8 cellular contexts compared by ENCODE assay signal in the genomic region with DNA sequence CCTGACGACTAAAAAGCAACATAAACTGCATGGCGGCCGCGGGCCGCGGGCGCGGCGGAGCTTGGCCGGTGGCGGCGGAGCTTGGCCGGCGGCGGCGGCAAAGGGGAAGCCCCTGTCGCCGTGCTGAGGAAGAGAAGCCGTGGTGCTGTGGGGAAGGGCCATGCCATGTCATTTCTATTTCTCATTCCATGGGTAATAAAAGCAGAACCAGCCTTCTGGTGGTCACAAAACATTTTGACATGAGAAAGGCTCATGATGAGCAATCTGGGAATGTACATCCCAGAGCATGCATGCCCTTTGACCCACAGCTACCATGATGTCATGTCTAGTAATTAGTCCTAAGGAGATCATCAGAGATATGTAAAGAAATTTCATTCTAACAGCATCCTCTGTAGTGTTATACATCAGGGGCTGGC. TPM values are rescaled to one million over a fixed set of nuclear protein-coding genes. Genes with fewer than 3 reads are reported as not detected.
DNase-seq lines count a peak whose midpoint lies in the region; ATAC-seq and TF ChIP-seq lines count a peak whose summit lies in the region.

No MANE protein-coding gene starts in this region.

- H3K9me3 Mint-ChIP-seq in central memory CD8-positive, alpha-beta T cell, result no peaks in the 10 kb centered on the region
- H3K9me3 Mint-ChIP-seq in naive thymus-derived CD8-positive, alpha-beta T cell, result no peaks in the 10 kb centered on the region
- H3K9me3 Mint-ChIP-seq in neural progenitor cell, result no peaks in the 10 kb centered on the region

- ATAC-seq in central memory CD8-positive, alpha-beta T cell (replicated peaks; ENCODE audit: extremely low read depth, poor library complexity, severe bottlenecking), result peak; percentile 79
- peak; percentile 85 to 94 for ATAC-seq in naive thymus-derived CD8-positive, alpha-beta T cell
- no peak for ATAC-seq in HG02623 (IDR thresholded peaks at IDR 0.05; ENCODE audit: unreplicated experiment)

- H3K36me3 Mint-ChIP-seq in central memory CD8-positive, alpha-beta T cell (ENCODE audit: insufficient read depth), result no peaks in the 10 kb centered on the region
- no peaks in the 10 kb centered on the region for H3K36me3 Mint-ChIP-seq in naive thymus-derived CD8-positive, alpha-beta T cell
- H3K36me3 Mint-ChIP-seq in neural progenitor cell, result peaks cover 2% of the 10 kb centered on the region

- TF ChIP-seq CTCF in SU-DHL-6 (IDR thresholded peaks at IDR 0.05; ENCODE audit: insufficient read depth, low read length, poor library complexity, severe bottlenecking), result no peak
- no peak for TF ChIP-seq CTCF in neural progenitor cell (IDR thresholded peaks at IDR 0.05)

- H3K4me3 Mint-ChIP-seq in central memory CD8-positive, alpha-beta T cell, result peak overlapping the region; percentile 61
- H3K4me3 Mint-ChIP-seq in naive thymus-derived CD8-positive, alpha-beta T cell, result peak overlapping the region; percentile 41 to 85 (median 76)
- H3K4me3 Mint-ChIP-seq in neural progenitor cell, result no peak overlapping the region

- peaks cover 59% of the 10 kb centered on the region for H3K27me3 Mint-ChIP-seq in central memory CD8-positive, alpha-beta T cell
- H3K27me3 Mint-ChIP-seq in naive thymus-derived CD8-positive, alpha-beta T cell, result peaks cover 16 to 45% (median 23%) of the 10 kb centered on the region in 5 donors
- H3K27me3 Mint-ChIP-seq in neural progenitor cell (ENCODE audit: insufficient read depth, low read depth), result no peaks in the 10 kb centered on the region

- no peak overlapping the region for H3K27ac Mint-ChIP-seq in central memory CD8-positive, alpha-beta T cell (ENCODE audit: low read depth)
- no peak overlapping the region for H3K27ac Mint-ChIP-seq in naive thymus-derived CD8-positive, alpha-beta T cell
- H3K27ac Mint-ChIP-seq in neural progenitor cell, result no peak overlapping the region

- no peaks in the 10 kb centered on the region for H3K4me1 ChIP-seq in neural progenitor cell

- DNase-seq in SIG-M5 treated with dmso at 0.1 percent for 504 hours (lab: John Stamatoyannopoulos, UW; ENCODE audit: unreplicated experiment), result peak; percentile 71
- DNase-seq in SIG-M5 (lab: John Stamatoyannopoulos, UW), result no peak
- DNase-seq in central memory CD8-positive, alpha-beta T cell (ENCODE audit: low spot score in 2 of 2), result no peak
- peak in 5 of 10 donors; percentile 3 to 23 (median 21) for DNase-seq in naive thymus-derived CD8-positive, alpha-beta T cell
- no peak for DNase-seq in SHP77 (lab: John Stamatoyannopoulos, UW)
- no peak for DNase-seq in neural progenitor cell (ENCODE audit: low spot score)

- H3K9ac ChIP-seq in SU-DHL-6 (ENCODE audit: low read length) (no peak overlapping the region), neural progenitor cell (no peak overlapping the region)

- H3K79me2 ChIP-seq in SU-DHL-6 (ENCODE audit: insufficient read depth, low read length), result no peaks in the 10 kb centered on the region
- H3K79me2 ChIP-seq in neural progenitor cell (ENCODE audit: low read depth), result no peaks in the 10 kb centered on the region

- POLR2A ChIA-PET in naive thymus-derived CD8-positive, alpha-beta T cell (lab: Charles Lee), result no interaction called here

- peak overlapping the region; percentile 24 for H3K4me2 ChIP-seq in SU-DHL-6 (ENCODE audit: low read depth, low read length, poor library complexity, severe bottlenecking)
- no peak overlapping the region for H3K4me2 ChIP-seq in neural progenitor cell

- H3K9me3 ChIP-seq in SU-DHL-6 (ENCODE audit: insufficient read depth, low read length) (no peaks in the 10 kb centered on the region), neural progenitor cell (ENCODE audit: low read depth) (no peaks in the 10 kb centered on the region)

- no peaks in the 10 kb centered on the region for H3K27me3 ChIP-seq in SU-DHL-6 (ENCODE audit: low read length)
- H3K27me3 ChIP-seq in neural progenitor cell, result no peaks in the 10 kb centered on the region

- H3K36me3 ChIP-seq in SU-DHL-6 (ENCODE audit: low read length), result no peaks in the 10 kb centered on the region
- no peaks in the 10 kb centered on the region for H3K36me3 ChIP-seq in neural progenitor cell

- no peaks in the 10 kb centered on the region for H3F3A ChIP-seq in SU-DHL-6 (ENCODE audit: insufficient read depth)
- H3F3A ChIP-seq in neural progenitor cell (ENCODE audit: low read depth), result peaks cover 8% of the 10 kb centered on the region

- no peaks in the 10 kb centered on the region for H3K9me2 ChIP-seq in SU-DHL-6 (replicated peaks; ENCODE audit: insufficient read depth, low read length)

- H3K27ac ChIP-seq in SU-DHL-6 (ENCODE audit: low read depth, low read length) (no peak overlapping the region), neural progenitor cell (no peak overlapping the region)

- H4K20me1 ChIP-seq in SU-DHL-6 (ENCODE audit: low read depth, low read length) (no peaks in the 10 kb centered on the region), neural progenitor cell (ENCODE audit: low read depth) (no peaks in the 10 kb centered on the region)

- peaks cover 9% of the 10 kb centered on the region for H3K4me1 Mint-ChIP-seq in central memory CD8-positive, alpha-beta T cell
- H3K4me1 Mint-ChIP-seq in naive thymus-derived CD8-positive, alpha-beta T cell, result peaks cover 4 to 25% (median 10%) of the 10 kb centered on the region in 4 donors
- H3K4me1 Mint-ChIP-seq in neural progenitor cell, result no peaks in the 10 kb centered on the region

- H2AFZ ChIP-seq in SU-DHL-6 (ENCODE audit: low read depth, low read length, severe bottlenecking) (no peak overlapping the region), neural progenitor cell (replicated peaks) (no peak overlapping the region)

- H3K4me3 ChIP-seq in SU-DHL-6 (ENCODE audit: insufficient read depth, low read length, poor library complexity, severe bottlenecking), result no peak overlapping the region
- H3K4me3 ChIP-seq in neural progenitor cell, result no peak overlapping the region

RNA-seq across cellular contexts. Expression of a gene that starts 23.9 kb away (rescaled TPM):
- 10 to 100 TPM; 16.4 to 22.1 TPM for total RNA-seq in naive thymus-derived CD8-positive, alpha-beta T cell
- 1 to 10 TPM; 7.0 to 9.6 (median 7.6) TPM for polyA plus RNA-seq in naive thymus-derived CD8-positive, alpha-beta T cell
- 49.4 and 54.2 TPM in 2 replicates for total RNA-seq in neural progenitor cell (ENCODE audit: low replicate concordance)

RNA-seq across cellular contexts. Expression of a gene that starts 47.1 kb away (rescaled TPM):
- total RNA-seq in naive thymus-derived CD8-positive, alpha-beta T cell, result not detected
- polyA plus RNA-seq in naive thymus-derived CD8-positive, alpha-beta T cell, result not detected
- total RNA-seq in neural progenitor cell (ENCODE audit: low replicate concordance), result 14.1 TPM in 2 replicates

Comparison
In these comparisons a context has a peak if more than half of its experiments do, and no peak if none do; other contexts are left out.
1. RNA of a gene that starts 47.1 kb away (total RNA-seq): 14.1 TPM in neural progenitor cell; not detected in naive thymus-derived CD8-positive, alpha-beta T cell; every median in the first group is over 10 times any median in the second.